ENCODE assay signal across 15 cellular contexts in the genomic region with DNA sequence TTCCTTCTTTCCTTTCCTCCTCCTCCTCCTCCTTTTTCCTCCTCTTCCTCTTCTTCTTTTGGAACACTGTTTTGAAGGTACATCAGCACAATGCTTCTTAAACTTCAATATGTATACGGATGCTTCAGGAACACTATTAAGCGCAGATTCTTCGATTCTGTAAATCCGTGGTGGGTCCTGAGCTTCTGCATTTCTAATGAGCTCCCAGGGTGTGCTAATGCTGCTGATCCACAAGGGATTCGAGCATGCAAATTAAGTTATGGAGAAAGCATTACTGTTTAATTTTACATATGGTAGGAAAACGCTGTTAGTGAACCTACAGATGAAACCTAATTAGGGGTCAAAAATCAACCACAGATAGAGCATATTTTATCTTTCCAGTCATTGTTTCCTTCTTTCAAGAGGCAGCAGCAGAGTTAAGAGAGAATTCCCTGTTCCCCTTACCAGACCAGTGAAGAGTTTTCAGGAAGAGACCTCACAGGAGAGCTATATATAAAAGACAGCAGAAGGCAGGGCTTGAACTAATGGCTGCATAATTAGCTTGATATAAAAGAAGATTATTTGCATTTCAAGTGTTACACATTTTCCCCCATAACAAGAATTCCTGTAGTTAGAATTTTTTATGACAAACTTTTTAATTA. TPM values are rescaled to one million over a fixed set of nuclear protein-coding genes. Genes with fewer than 3 reads are reported as not detected.
"Had no signal": no experiment of that assay in that cellular context is flagged by ENCODE, and none has a peak within 500 bp of the region (broad histone marks: within the 10 kb centered on the region; RNA-seq: fewer than 3 reads in every experiment).

No MANE protein-coding gene starts in this region.

- H3K27me3 Mint-ChIP-seq: stimulated activated naive B cell treated with anti-CD40 and anti-IgM and Interleukin-4, amounts not matched to agents 10 μg/mL and 1 μg/mL and 100 μg/mL, for 72 hours had no signal

- H3K36me3 ChIP-seq: adrenal gland, gastroesophageal sphincter, suprapubic skin, upper lobe of right lung had no signal

- H3K4me3 ChIP-seq: adrenal gland, coronary artery, gastroesophageal sphincter, suprapubic skin, upper lobe of right lung had no signal

- H3K27ac Mint-ChIP-seq: activated CD8-positive, alpha-beta T cell treated with anti-CD3 and anti-CD28 coated beads for 36 hours; activated naive CD4-positive, alpha-beta T cell treated with anti-CD3 and anti-CD28 coated beads for 36 hours; naive thymus-derived CD4-positive, alpha-beta T cell; stimulated activated naive B cell treated with anti-CD40 and anti-IgM and Interleukin-4, amounts not matched to agents 10 μg/mL and 1 μg/mL and 100 μg/mL, for 72 hours had no signal

- H3K27me3 ChIP-seq: adrenal gland, gastroesophageal sphincter, suprapubic skin, upper lobe of right lung had no signal

- H3K27ac ChIP-seq: adrenal gland, coronary artery, gastroesophageal sphincter, suprapubic skin, upper lobe of right lung had no signal

- H3K4me3 Mint-ChIP-seq: activated CD8-positive, alpha-beta T cell treated with anti-CD3 and anti-CD28 coated beads for 36 hours; activated naive CD4-positive, alpha-beta T cell treated with anti-CD3 and anti-CD28 coated beads for 36 hours; naive thymus-derived CD4-positive, alpha-beta T cell; stimulated activated naive B cell treated with anti-CD40 and anti-IgM and Interleukin-4, amounts not matched to agents 10 μg/mL and 1 μg/mL and 100 μg/mL, for 72 hours had no signal

- H3K9me3 ChIP-seq: adrenal gland, gastroesophageal sphincter, suprapubic skin, upper lobe of right lung had no signal

- H3K9me3 Mint-ChIP-seq: activated CD8-positive, alpha-beta T cell treated with anti-CD3 and anti-CD28 coated beads for 36 hours; activated naive CD4-positive, alpha-beta T cell treated with anti-CD3 and anti-CD28 coated beads for 36 hours had no signal

- ATAC-seq: activated CD8-positive, alpha-beta T cell treated with anti-CD3 and anti-CD28 coated beads for 36 hours; gastroesophageal sphincter; naive thymus-derived CD4-positive, alpha-beta T cell; sciatic nerve; stimulated activated naive B cell treated with anti-CD40 and anti-IgM and Interleukin-4, amounts not matched to agents 10 μg/mL and 1 μg/mL and 100 μg/mL, for 72 hours; upper lobe of right lung had no signal

- DNase-seq: activated CD8-positive, alpha-beta memory T cell treated with anti-CD3 and anti-CD28 coated beads, Interleukin-2, amount 50 U/mL, for 48 hours; activated CD8-positive, alpha-beta T cell treated with anti-CD3 and anti-CD28 coated beads for 36 hours; activated naive CD4-positive, alpha-beta T cell treated with anti-CD3 and anti-CD28 coated beads for 36 hours; adrenal gland; caudate nucleus; effector CD4-positive, alpha-beta T cell; naive thymus-derived CD4-positive, alpha-beta T cell; stimulated activated CD4-positive, alpha-beta T cell treated with anti-CD3 and anti-CD28 coated beads, Interleukin-2, amount 100 ng/mL, for 24 hours; stimulated activated naive B cell treated with anti-CD40 and anti-IgM and Interleukin-4, amounts not matched to agents 10 μg/mL and 1 μg/mL and 100 μg/mL, for 72 hours; T1000; upper lobe of right lung had no signal

RNA-seq across cellular contexts. Expression of gene KIF13A, which starts 47.2 kb away (rescaled TPM):
- total RNA-seq: activated CD8-positive, alpha-beta T cell treated with anti-CD3 and anti-CD28 coated beads for 36 hours; activated naive CD4-positive, alpha-beta T cell treated with anti-CD3 and anti-CD28 coated beads for 36 hours had no signal
- polyA plus RNA-seq: naive thymus-derived CD4-positive, alpha-beta T cell had no signal
